ENCODE assay signal across 16 cellular contexts in the genomic region with DNA sequence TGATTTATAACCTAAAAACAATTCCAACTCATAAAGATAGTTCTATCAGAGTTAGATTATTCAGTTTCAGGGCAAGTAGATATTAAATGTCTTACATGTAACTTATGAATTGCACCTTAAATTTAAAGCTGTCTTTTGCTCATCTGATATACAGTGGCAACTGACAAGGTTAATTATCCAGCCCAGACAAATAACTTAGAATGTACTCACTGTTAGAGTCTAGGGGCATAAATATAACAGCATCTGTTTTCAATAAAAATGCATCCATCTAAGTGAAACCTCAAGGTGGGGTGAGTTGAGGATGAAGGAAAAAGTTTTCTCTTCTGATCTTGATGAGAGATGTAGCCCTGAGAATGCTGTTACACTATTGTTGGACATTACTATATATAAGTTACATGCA.
DNase-seq lines count a peak whose midpoint lies in the region; ATAC-seq and TF ChIP-seq lines count a peak whose summit lies in the region.
"Had no signal": no experiment of that assay in that cellular context is flagged by ENCODE, and none has a peak within 500 bp of the region (broad histone marks: within the 10 kb centered on the region; RNA-seq: fewer than 3 reads in every experiment).

No MANE protein-coding gene starts in this region.

- no peak for TF ChIP-seq CTCF in HFFc6 (IDR thresholded peaks at IDR 0.05)
- TF ChIP-seq CTCF in osteocyte (IDR thresholded peaks at IDR 0.05) = no peak
- TF ChIP-seq CTCF in endodermal cell (conservative IDR thresholded peaks at IDR 0.05) = no peak

- peaks cover 91% of the 10 kb centered on the region for H3K36me3 ChIP-seq in adipocyte (ENCODE audit: control insufficient read depth, insufficient read depth, low read length, severe bottlenecking)
- H3K36me3 ChIP-seq in endodermal cell (ENCODE audit: control insufficient read depth, insufficient read depth, low read length) = no peaks in the 10 kb centered on the region

- H3K9me3 ChIP-seq in adipocyte (ENCODE audit: control insufficient read depth, low read length) (no peaks in the 10 kb centered on the region), endodermal cell (ENCODE audit: control insufficient read depth, low read length) (no peaks in the 10 kb centered on the region)
- H3K9me3 ChIP-seq: A549 had no signal

- peaks cover 8% of the 10 kb centered on the region for H3K27me3 Mint-ChIP-seq in HFFc6 (ENCODE audit: insufficient read depth)
- no peaks in the 10 kb centered on the region for H3K27me3 Mint-ChIP-seq in osteocyte (ENCODE audit: unreplicated experiment)
- no peaks in the 10 kb centered on the region for H3K27me3 Mint-ChIP-seq in endodermal cell (ENCODE audit: insufficient read depth)

- no peaks in the 10 kb centered on the region for H3K27me3 ChIP-seq in adipocyte (replicated peaks; ENCODE audit: control insufficient read depth, insufficient read depth, low read length)
- no peaks in the 10 kb centered on the region for H3K27me3 ChIP-seq in endodermal cell (ENCODE audit: control insufficient read depth, insufficient read depth, low read length, poor library complexity, severe bottlenecking)

- H3K36me3 Mint-ChIP-seq in HFFc6 (ENCODE audit: low read depth) (peaks cover 96% of the 10 kb centered on the region), osteocyte (ENCODE audit: unreplicated experiment) (peaks cover 84% of the 10 kb centered on the region), endodermal cell (ENCODE audit: low read depth) (no peaks in the 10 kb centered on the region)
- H3K36me3 Mint-ChIP-seq: CD14-positive monocyte; CD8-positive, alpha-beta T cell had no signal

- H3K9me3 Mint-ChIP-seq in HFFc6 (no peaks in the 10 kb centered on the region; the same call in 1 of the 2 replicates), osteocyte (ENCODE audit: unreplicated experiment) (no peaks in the 10 kb centered on the region), endodermal cell (no peaks in the 10 kb centered on the region)
- H3K9me3 Mint-ChIP-seq: CD8-positive, alpha-beta T cell had no signal

- DNase-seq in HFFc6 (peak; percentile 12), adipocyte (ENCODE audit: low read depth) (peak; percentile 38), fibroblast of peridontal ligament (ENCODE audit: extremely low read depth) (peak; percentile 41), osteocyte (ENCODE audit: extremely low spot score, unreplicated experiment) (no peak), NCI-H1417 treated with DMSO at 0.1 percent for 48 hours (lab: John Stamatoyannopoulos, UW) (no peak), endodermal cell (no peak)
- DNase-seq in stimulated activated CD4-positive, alpha-beta T cell treated with anti-CD3 and anti-CD28 coated beads, Interleukin-4, amount 100 ng/mL, for 1 hour = no peak
- DNase-seq: CD8-positive, alpha-beta T cell; COR-L47; DMS153; DMS79 treated with DMSO at 0.1 percent for 48 hours; GDM1 had no signal

- H3K4me1 Mint-ChIP-seq in HFFc6 (ENCODE audit: low read depth) (peaks cover 78% of the 10 kb centered on the region), osteocyte (ENCODE audit: unreplicated experiment) (peaks cover 60% of the 10 kb centered on the region), endodermal cell (peaks cover 10% of the 10 kb centered on the region)
- H3K4me1 Mint-ChIP-seq: CD14-positive monocyte had no signal

- H3K27ac Mint-ChIP-seq in HFFc6 = peak overlapping the region; percentile 41
- peak overlapping the region; percentile 91 for H3K27ac Mint-ChIP-seq in osteocyte (ENCODE audit: unreplicated experiment)
- H3K27ac Mint-ChIP-seq in endodermal cell = no peak overlapping the region
- H3K27ac Mint-ChIP-seq: CD14-positive monocyte; CD8-positive, alpha-beta T cell had no signal

- peaks cover 42% of the 10 kb centered on the region for H3K4me1 ChIP-seq in adipocyte (ENCODE audit: control insufficient read depth, insufficient read depth, low read length)
- H3K4me1 ChIP-seq in endodermal cell (ENCODE audit: control insufficient read depth, insufficient read depth, low read length) = no peaks in the 10 kb centered on the region
- H3K4me1 ChIP-seq: A549 had no signal

- H3K4me3 Mint-ChIP-seq in HFFc6 = 0 out of 2 replicates have a peak overlapping the region, but pooled peaks have one; percentile 4
- H3K4me3 Mint-ChIP-seq in osteocyte (ENCODE audit: unreplicated experiment) = no peak overlapping the region
- no peak overlapping the region for H3K4me3 Mint-ChIP-seq in endodermal cell
- H3K4me3 Mint-ChIP-seq: CD14-positive monocyte; CD8-positive, alpha-beta T cell had no signal

- no peak overlapping the region for H3K9ac ChIP-seq in adipocyte (ENCODE audit: low read length)
- no peak overlapping the region for H3K9ac ChIP-seq in endodermal cell (ENCODE audit: extremely low read depth, low read length, poor library complexity, severe bottlenecking)

- no peak overlapping the region for H3K4me3 ChIP-seq in adipocyte (ENCODE audit: low read length)
- no peak overlapping the region for H3K4me3 ChIP-seq in endodermal cell (ENCODE audit: low read length)
- H3K4me3 ChIP-seq: A549 had no signal

- no peak for ATAC-seq in HG03354 (IDR thresholded peaks at IDR 0.05; ENCODE audit: poor library complexity, severe bottlenecking, unreplicated experiment)
- ATAC-seq: A549; CD8-positive, alpha-beta T cell; HepG2 had no signal

- no peak overlapping the region for H3K27ac ChIP-seq in endodermal cell (ENCODE audit: low read depth, low read length)
- H3K27ac ChIP-seq: A549 had no signal

Comparison
In these comparisons a context has a peak if more than half of its experiments do, and no peak if none do; other contexts are left out.
1. DNase-seq: peak in HFFc6 (single experiment), adipocyte (single experiment) and fibroblast of peridontal ligament (single experiment); none in osteocyte (single experiment), stimulated activated CD4-positive, alpha-beta T cell treated with anti-CD3 and anti-CD28 coated beads, Interleukin-4, amount 100 ng/mL, for 1 hour (single experiment), NCI-H1417 treated with DMSO at 0.1 percent for 48 hours (single experiment) and endodermal cell (single experiment).